In genomic region chr4:118032691-118033090, GRCh38 we compare ENCODE assay signal across 9 cellular contexts. TPM values are rescaled to one million over a fixed set of nuclear protein-coding genes. Genes with fewer than 3 reads are reported as not detected.
A peak's percentile ranks its signal among the peaks of the same experiment; 100 is the strongest.
DNase-seq lines count a peak whose midpoint lies in the region; ATAC-seq and TF ChIP-seq lines count a peak whose summit lies in the region.
"Had no signal": no experiment of that assay in that cellular context is flagged by ENCODE, and none has a peak within 500 bp of the region (broad histone marks: within the 10 kb centered on the region; RNA-seq: fewer than 3 reads in every experiment).

No MANE protein-coding gene starts in this region.

- peak overlapping the region; percentile 62 for H3K4me2 ChIP-seq in neural progenitor cell

- no peaks in the 10 kb centered on the region for H3K36me3 ChIP-seq in neural progenitor cell
- no peaks in the 10 kb centered on the region for H3K36me3 ChIP-seq in testis (ENCODE audit: low read depth, missing control alignments)
- H3K36me3 ChIP-seq: heart left ventricle had no signal

- no peaks in the 10 kb centered on the region for H4K20me1 ChIP-seq in neural progenitor cell (ENCODE audit: low read depth)

- H3K9me3 Mint-ChIP-seq in neural progenitor cell: no peaks in the 10 kb centered on the region

- H3K27me3 Mint-ChIP-seq in neural progenitor cell (ENCODE audit: insufficient read depth, low read depth): no peaks in the 10 kb centered on the region

- H3K4me1 ChIP-seq in neural progenitor cell: no peaks in the 10 kb centered on the region
- no peaks in the 10 kb centered on the region for H3K4me1 ChIP-seq in testis

- peaks cover 4% of the 10 kb centered on the region for H3K4me1 Mint-ChIP-seq in neural progenitor cell

- H2AFZ ChIP-seq in neural progenitor cell (replicated peaks): peak overlapping the region; percentile 96

- H3K79me2 ChIP-seq in neural progenitor cell (ENCODE audit: low read depth): no peaks in the 10 kb centered on the region

- no peak for TF ChIP-seq POLR2A in testis (IDR thresholded peaks at IDR 0.05)

- peak; percentile 54 for DNase-seq in ELF-1 (ENCODE audit: low read depth, low spot score)
- DNase-seq in Jurkat, Clone E6-1 (ENCODE audit: low read depth, low spot score): no peak
- peak in 8 of 61 donors; percentile 3 to 41 (median 5) for DNase-seq in caudate nucleus (lab: John Stamatoyannopoulos, UW)
- no peak for DNase-seq in neural progenitor cell (ENCODE audit: low spot score)
- no peak for DNase-seq in testis
- no peak for DNase-seq in medulla oblongata (ENCODE audit: extremely low spot score)
- DNase-seq in UCSD-AML1 (lab: John Stamatoyannopoulos, UW; ENCODE audit: unreplicated experiment): no peak

- H3K27ac ChIP-seq in caudate nucleus (ENCODE audit: low read depth, low read length) (peak overlapping the region; percentile 85), neural progenitor cell (no peak overlapping the region), testis (no peak overlapping the region)
- H3K27ac ChIP-seq: heart left ventricle had no signal

- H3K4me3 Mint-ChIP-seq in neural progenitor cell: peak overlapping the region; percentile 89

- H3F3A ChIP-seq in neural progenitor cell (ENCODE audit: low read depth): no peaks in the 10 kb centered on the region

- no peak overlapping the region for H3K9ac ChIP-seq in neural progenitor cell

- 50 to 60% methylated on average over 2 of the region's 2 CpGs for WGBS in testis, 2 donors

- H3K36me3 Mint-ChIP-seq in neural progenitor cell: no peaks in the 10 kb centered on the region

- no peak for ATAC-seq in GM21367 (IDR thresholded peaks at IDR 0.05; ENCODE audit: unreplicated experiment)

- no peak for TF ChIP-seq CTCF in neural progenitor cell (IDR thresholded peaks at IDR 0.05)
- no peak for TF ChIP-seq CTCF in testis (IDR thresholded peaks at IDR 0.05)

- H3K9me3 ChIP-seq in neural progenitor cell (ENCODE audit: low read depth) (no peaks in the 10 kb centered on the region), testis (no peaks in the 10 kb centered on the region)
- H3K9me3 ChIP-seq: heart left ventricle had no signal

- no peak overlapping the region for H3K27ac Mint-ChIP-seq in neural progenitor cell

- H3K27me3 ChIP-seq in neural progenitor cell: peaks cover 12% of the 10 kb centered on the region
- no peaks in the 10 kb centered on the region for H3K27me3 ChIP-seq in testis

- H3K4me3 ChIP-seq in Jurkat, Clone E6-1 (ENCODE audit: low read length): peak overlapping the region; percentile 75
- H3K4me3 ChIP-seq in neural progenitor cell (peak overlapping the region; percentile 93), testis (peak overlapping the region in 1 of 2 donors; percentile 46)

- intact Hi-C loops in testis (cut with DNase I; ENCODE audit: low total_unique reads): no loop called here

RNA-seq across cellular contexts. Expression of gene NDST3, which starts 1.6 kb away (rescaled TPM):
- 26.7 TPM for polyA plus RNA-seq in Jurkat, Clone E6-1 (2012; ENCODE audit: insufficient read depth, insufficient read length)
- 0.49 and 0.59 TPM in 2 replicates for total RNA-seq in neural progenitor cell (ENCODE audit: low replicate concordance)
- total RNA-seq in testis: under 1 TPM; 0.47 to 0.50 TPM
- 0.11 TPM for polyA plus RNA-seq in testis (ENCODE audit: insufficient read depth, low read depth, low replicate concordance)
- polyA plus RNA-seq: heart left ventricle had no signal
